7 cellular contexts compared by ENCODE assay signal in genomic region chr7:5494683-5495561, GRCh38. TPM values are rescaled to one million over a fixed set of nuclear protein-coding genes. Genes with fewer than 3 reads are reported as not detected.
DNase-seq lines count a peak whose midpoint lies in the region; ATAC-seq, FAIRE-seq and TF ChIP-seq lines count a peak whose summit lies in the region.

No MANE protein-coding gene starts in this region.

- H2AFZ ChIP-seq in HepG2 (ENCODE audit: low read length), result no peak overlapping the region

- H4K20me1 ChIP-seq in HepG2 (ENCODE audit: insufficient read depth, low read length), result no peaks in the 10 kb centered on the region

- peak; percentile 96 for TF ChIP-seq CTCF in HepG2 (CRISPR knock-in tag; IDR thresholded peaks at IDR 0.05)

- peak overlapping the region; percentile 21 for H3K4me3 Mint-ChIP-seq in activated CD4-positive, alpha-beta T cell treated with anti-CD3 and anti-CD28 coated beads, Interleukin-2, amount 10 ng/mL, durations not matched to agents 24 days and 14 days

- ATAC-seq in GM18498 (IDR thresholded peaks at IDR 0.05; ENCODE audit: unreplicated experiment) (peak; percentile 73), HG03103 (IDR thresholded peaks at IDR 0.05; ENCODE audit: low read depth, unreplicated experiment) (peak; percentile 75), HepG2 (peak; percentile 89)

- H3K9me3 ChIP-seq in HepG2 (ENCODE audit: low read length), result no peaks in the 10 kb centered on the region

- no peak overlapping the region for H3K27ac Mint-ChIP-seq in activated CD4-positive, alpha-beta T cell treated with anti-CD3 and anti-CD28 coated beads, Interleukin-2, amount 10 ng/mL, durations not matched to agents 24 days and 14 days

- no peak overlapping the region for H3K9ac ChIP-seq in HepG2 (ENCODE audit: insufficient read depth, low read depth, low read length)

- H3K27ac ChIP-seq in cingulate gyrus (ENCODE audit: low read depth, low read length), result peak overlapping the region; percentile 99
- H3K27ac ChIP-seq in HepG2 (ENCODE audit: extremely low read length, insufficient read depth, low read length), result no peak overlapping the region

- CTCF ChIA-PET in HepG2 (lab: Yijun Ruan, JAX; ENCODE audit: low intra/inter-chr PET ratio, low total read pairs), result interaction anchor here (0.7 to 2.8 kb wide), 5 partner anchors 64 to 209 kb away, joined by 3 to 23 read pairs (median 11); no protein-coding TSS in a partner anchor

- peaks cover 2 to 7% of the 10 kb centered on the region in 2 experiments; a peak in 4 of 5 replicates for H3K36me3 ChIP-seq in HepG2 (replicated peaks in 1 of 2; ENCODE audit: control insufficient read depth in 1 of 2, insufficient read depth in 2 of 2, low read length in 2 of 2)

- TF ChIP-seq RAD21 in HepG2 (CRISPR knock-in tag; IDR thresholded peaks at IDR 0.05), result peak; percentile 97

- no peak overlapping the region for H3K4me3 ChIP-seq in HepG2 (replicated peaks in 1 of 3; ENCODE audit: insufficient read depth in 1 of 3, low read depth in 2 of 3, low read length in 3 of 3)

- peaks cover 15% of the 10 kb centered on the region for H3K4me1 Mint-ChIP-seq in activated CD4-positive, alpha-beta T cell treated with anti-CD3 and anti-CD28 coated beads, Interleukin-2, amount 10 ng/mL, durations not matched to agents 24 days and 14 days

- intact Hi-C loops in activated CD4-positive, alpha-beta T cell treated with anti-CD3 and anti-CD28 coated beads, Interleukin-2, amount 10 ng/mL, durations not matched to agents 24 days and 14 days (cut with micrococcal nuclease), result loop anchor here (1.0 kb wide), 3 partner anchors 64 to 209 kb away; no protein-coding TSS in a partner anchor
- intact Hi-C loops in HepG2 (cut with micrococcal nuclease; ENCODE audit: unreplicated experiment), result loop anchor here (1.0 to 10.0 kb wide), 3 partner anchors 64 to 210 kb away; no protein-coding TSS in a partner anchor

- no peak overlapping the region for H3K4me2 ChIP-seq in HepG2 (ENCODE audit: low read depth, low read length)

- H3K9me3 Mint-ChIP-seq in activated CD4-positive, alpha-beta T cell treated with anti-CD3 and anti-CD28 coated beads, Interleukin-2, amount 10 ng/mL, durations not matched to agents 24 days and 14 days, result no peaks in the 10 kb centered on the region

- no peaks in the 10 kb centered on the region for H3K27me3 Mint-ChIP-seq in activated CD4-positive, alpha-beta T cell treated with anti-CD3 and anti-CD28 coated beads, Interleukin-2, amount 10 ng/mL, durations not matched to agents 24 days and 14 days

- BruUV-seq in HepG2 (replicated peaks; lab: Mats Ljungman, UMichigan), result no TSS peak

- peak; percentile 78 for FAIRE-seq in HepG2 (lab: Jason Lieb, UNC)

- in situ Hi-C loops in HepG2 (cut with HindIII; ENCODE audit: extremely low pct_ligation_motif_present, low pct_unique_long_range_greater_than_20kb), result loop anchor here (5.0 kb wide), 1 partner anchor 172 kb away; no protein-coding TSS in a partner anchor

- POLR2A ChIA-PET in HepG2 (lab: Yijun Ruan, JAX), result interaction anchor here (1.8 to 2.8 kb wide), 3 partner anchors 31 to 170 kb away, joined by 6 to 11 read pairs (median 10); no protein-coding TSS in a partner anchor

- H3K27me3 ChIP-seq in HepG2 (ENCODE audit: control insufficient read depth in 1 of 2, insufficient read depth in 2 of 2, low read length in 2 of 2), result no peaks in the 10 kb centered on the region; a peak in 1 of 5 replicates

- TF ChIP-seq EP300 in HepG2 (IDR thresholded peaks at IDR 0.05; ENCODE audit: low read depth in 2 of 2, low read length in 2 of 2), result no peak
- TF ChIP-seq EP300 in HepG2 (CRISPR knock-in tag; IDR thresholded peaks at IDR 0.05; ENCODE audit: borderline replicate concordance), result no peak

- TF ChIP-seq POLR2A in HepG2 (IDR thresholded peaks at IDR 0.05; ENCODE audit: insufficient read depth in 1 of 2, low read depth in 2 of 2, low read length in 2 of 2), result no peak

- no peaks in the 10 kb centered on the region for H3K4me1 ChIP-seq in HepG2 (ENCODE audit: insufficient read depth, low read length)

- no peaks in the 10 kb centered on the region for H3K79me2 ChIP-seq in HepG2 (ENCODE audit: insufficient read depth, low read length)

- 25% methylated on average over 15 of the region's 41 CpGs for WGBS in HepG2 (ENCODE audit: low lambda C conversion rate)

- H3K36me3 Mint-ChIP-seq in activated CD4-positive, alpha-beta T cell treated with anti-CD3 and anti-CD28 coated beads, Interleukin-2, amount 10 ng/mL, durations not matched to agents 24 days and 14 days (ENCODE audit: low read depth), result peaks cover 11% of the 10 kb centered on the region

- DNase-seq in NCI-H446 treated with DMSO at 0.1 percent for 48 hours (lab: John Stamatoyannopoulos, UW) (peak; percentile 45), HepG2 (ENCODE audit: low spot score) (peak; percentile 60)
- peak; percentile 94 for DNase-seq in activated CD4-positive, alpha-beta T cell treated with anti-CD3 and anti-CD28 coated beads, Interleukin-2, amount 10 ng/mL, durations not matched to agents 24 days and 14 days
- peak; percentile 74 to 75 for DNase-seq in stimulated activated CD4-positive, alpha-beta T cell treated with anti-CD3 and anti-CD28 coated beads, Interleukin-4, amount 100 ng/mL, for 4 hours

TF ChIP-seq in HepG2, 621 proteins besides CTCF, POLR2A, EP300 and RAD21 (continues in another document):
- TF ChIP-seq ZNF577 (CRISPR knock-in tag; IDR thresholded peaks at IDR 0.05; ENCODE audit: borderline replicate concordance, low read depth) (no peak), THYN1 (CRISPR knock-in tag; IDR thresholded peaks at IDR 0.05; ENCODE audit: borderline replicate concordance, low read depth) (no peak), KLF16 (CRISPR knock-in tag; IDR thresholded peaks at IDR 0.05) (0 out of 4 replicates have a peak, but pooled peaks of 1 of the 2 experiments have one; percentile 34), HOXA3 (CRISPR knock-in tag; IDR thresholded peaks at IDR 0.05) (peak; percentile 33; the same call in 1 of the 2 replicates), ZNF776 (CRISPR knock-in tag; IDR thresholded peaks at IDR 0.05) (no peak), HNRNPUL1 (IDR thresholded peaks at IDR 0.05; ENCODE audit: low read depth, low read length) (no peak), ZBTB21 (CRISPR knock-in tag; IDR thresholded peaks at IDR 0.05) (no peak), KLF12 (CRISPR knock-in tag; IDR thresholded peaks at IDR 0.05; ENCODE audit: borderline replicate concordance) (no peak)

RNA-seq across cellular contexts. Expression of gene FBXL18, which starts 18.7 kb away (rescaled TPM):
- 15.7 and 16.3 TPM in 2 replicates for total RNA-seq in activated CD4-positive, alpha-beta T cell treated with anti-CD3 and anti-CD28 coated beads, Interleukin-2, amount 10 ng/mL, durations not matched to agents 24 days and 14 days
- 3.9 TPM in 2 replicates for total RNA-seq in HepG2 (2016; rRNA removed; fragmentation: Illumina TruSeq; extraction: Trizol)
- total RNA-seq in HepG2 (2016; cell fraction: cytosol; rRNA removed; fragmentation: Illumina TruSeq; extraction: Trizol; ENCODE audit: low read depth), result 1.1 and 1.6 TPM in 2 replicates
- total RNA-seq in HepG2 (2016; cell fraction: insoluble cytoplasmic fraction; rRNA removed; fragmentation: Illumina TruSeq; extraction: Trizol), result 3.7 and 4.0 TPM in 2 replicates
- total RNA-seq in HepG2 (2016; cell fraction: membrane; rRNA removed; fragmentation: Illumina TruSeq; extraction: Trizol), result 1.5 and 2.0 TPM in 2 replicates
- total RNA-seq in HepG2 (2016; cell fraction: nucleus; rRNA removed; fragmentation: Illumina TruSeq; extraction: Trizol), result 2.9 and 3.3 TPM in 2 replicates
- polyA plus RNA-seq in HepG2 (2011; rRNA removed), result 1.1 and 1.5 TPM in 2 replicates
- polyA plus RNA-seq in HepG2 (2011; cell fraction: cytosol; rRNA removed), result 0.63 and 1.1 TPM in 2 replicates
- polyA plus RNA-seq in HepG2 (2011; cell fraction: nucleus; rRNA removed), result 4.2 and 7.3 TPM in 2 replicates
- polyA plus RNA-seq in HepG2 (2012), result 1.5 and 2.0 TPM in 2 replicates
- polyA plus RNA-seq in HepG2 (2016; cell fraction: cytosol; fragmentation: Illumina TruSeq; extraction: Trizol; ENCODE audit: low read depth), result 0.17 and 0.19 TPM in 2 replicates
- polyA plus RNA-seq in HepG2 (2016; cell fraction: insoluble cytoplasmic fraction; fragmentation: Illumina TruSeq; extraction: Trizol; ENCODE audit: low read depth), result 1.4 and 2.4 TPM in 2 replicates
- 0.11 and 0.30 TPM in 2 replicates for polyA plus RNA-seq in HepG2 (2016; cell fraction: membrane; fragmentation: Illumina TruSeq; extraction: Trizol; ENCODE audit: low read depth)
- polyA plus RNA-seq in HepG2 (2016; cell fraction: nucleus; fragmentation: Illumina TruSeq; extraction: Trizol; ENCODE audit: insufficient read depth, low read depth), result 2.1 and 2.5 TPM in 2 replicates
- 9.2 and 12.0 TPM in 2 replicates for polyA minus RNA-seq in HepG2 (2011; rRNA and poly(A)+ RNA removed; ENCODE audit: low replicate concordance)
- polyA minus RNA-seq in HepG2 (2011; cell fraction: cytosol; rRNA and poly(A)+ RNA removed), result 3.7 and 4.0 TPM in 2 replicates
- 4.1 and 4.5 TPM in 2 replicates for polyA minus RNA-seq in HepG2 (2011; cell fraction: nucleus; rRNA and poly(A)+ RNA removed)

RNA-seq across cellular contexts. Expression of gene ACTB, which starts 35.5 kb away (rescaled TPM):
- total RNA-seq in activated CD4-positive, alpha-beta T cell treated with anti-CD3 and anti-CD28 coated beads, Interleukin-2, amount 10 ng/mL, durations not matched to agents 24 days and 14 days, result 7,275 and 7,450 TPM in 2 replicates
- 983 and 1,099 TPM in 2 replicates for total RNA-seq in HepG2 (2016; rRNA removed; fragmentation: Illumina TruSeq; extraction: Trizol)
- 406 and 413 TPM in 2 replicates for total RNA-seq in HepG2 (2016; cell fraction: cytosol; rRNA removed; fragmentation: Illumina TruSeq; extraction: Trizol; ENCODE audit: low read depth)
- total RNA-seq in HepG2 (2016; cell fraction: insoluble cytoplasmic fraction; rRNA removed; fragmentation: Illumina TruSeq; extraction: Trizol), result 966 and 972 TPM in 2 replicates
- total RNA-seq in HepG2 (2016; cell fraction: membrane; rRNA removed; fragmentation: Illumina TruSeq; extraction: Trizol), result 815 and 929 TPM in 2 replicates
- total RNA-seq in HepG2 (2016; cell fraction: nucleus; rRNA removed; fragmentation: Illumina TruSeq; extraction: Trizol), result 668 and 755 TPM in 2 replicates
- 984 and 1,160 TPM in 2 replicates for polyA plus RNA-seq in HepG2 (2011; rRNA removed)
- polyA plus RNA-seq in HepG2 (2011; cell fraction: cytosol; rRNA removed), result 567 and 620 TPM in 2 replicates
- 1,565 and 1,995 TPM in 2 replicates for polyA plus RNA-seq in HepG2 (2011; cell fraction: nucleus; rRNA removed)
- 984 and 1,070 TPM in 2 replicates for polyA plus RNA-seq in HepG2 (2012)
- polyA plus RNA-seq in HepG2 (2016; cell fraction: cytosol; fragmentation: Illumina TruSeq; extraction: Trizol; ENCODE audit: low read depth), result 510 and 558 TPM in 2 replicates
- polyA plus RNA-seq in HepG2 (2016; cell fraction: insoluble cytoplasmic fraction; fragmentation: Illumina TruSeq; extraction: Trizol; ENCODE audit: low read depth), result 1,764 and 2,207 TPM in 2 replicates
- 1,095 and 1,097 TPM in 2 replicates for polyA plus RNA-seq in HepG2 (2016; cell fraction: membrane; fragmentation: Illumina TruSeq; extraction: Trizol; ENCODE audit: low read depth)
- 1,747 and 1,824 TPM in 2 replicates for polyA plus RNA-seq in HepG2 (2016; cell fraction: nucleus; fragmentation: Illumina TruSeq; extraction: Trizol; ENCODE audit: insufficient read depth, low read depth)
- polyA minus RNA-seq in HepG2 (2011; rRNA and poly(A)+ RNA removed; ENCODE audit: low replicate concordance), result 2,677 and 2,857 TPM in 2 replicates
- polyA minus RNA-seq in HepG2 (2011; cell fraction: cytosol; rRNA and poly(A)+ RNA removed), result 1,014 and 1,055 TPM in 2 replicates
- 329 and 574 TPM in 2 replicates for polyA minus RNA-seq in HepG2 (2011; cell fraction: nucleus; rRNA and poly(A)+ RNA removed)
